8 cellular contexts compared by ENCODE assay signal in genomic region chr9:136225748-136226679, GRCh38. TPM values are rescaled to one million over a fixed set of nuclear protein-coding genes. Genes with fewer than 3 reads are reported as not detected.
DNase-seq lines count a peak whose midpoint lies in the region; ATAC-seq and TF ChIP-seq lines count a peak whose summit lies in the region.

No MANE protein-coding gene starts in this region.

- DNase-seq in G401 (ENCODE audit: low spot score) (peak; percentile 61), HuH-7.5 (ENCODE audit: low spot score) (peak; percentile 96), SW480 (ENCODE audit: low spot score) (peak; percentile 39), ascending aorta (ENCODE audit: low spot score in 2 of 2) (no peak), iris pigment epithelial cell (ENCODE audit: low read depth) (peak; percentile 45), NCI-H187 treated with DMSO at 0.1 percent for 48 hours (lab: John Stamatoyannopoulos, UW) (no peak)
- peak; percentile 62 to 70 for DNase-seq in stimulated activated CD4-positive, alpha-beta T cell treated with anti-CD3 and anti-CD28 coated beads, Interleukin-4, amount 100 ng/mL, for 48 hours (ENCODE audit: low read depth in 2 of 2)

- no peaks in the 10 kb centered on the region for H3K4me1 ChIP-seq in ascending aorta

- no peak overlapping the region for H3K27ac ChIP-seq in ascending aorta

- peaks cover 0 to 27% of the 10 kb centered on the region in 2 donors for H3K36me3 ChIP-seq in ascending aorta

- H3K9me3 ChIP-seq in ascending aorta: no peaks in the 10 kb centered on the region

- intact Hi-C loops in ascending aorta (cut with DNase I): no loop called here

- ATAC-seq in GM21423 (IDR thresholded peaks at IDR 0.05; ENCODE audit: unreplicated experiment): peak; percentile 55

- TF ChIP-seq CTCF in ascending aorta (IDR thresholded peaks at IDR 0.05): peak; percentile 22 to 64 (median 61)

- H3K27me3 ChIP-seq in ascending aorta: no peaks in the 10 kb centered on the region

- in situ Hi-C loops in G401 (cut with HindIII; ENCODE audit: low sequenced_read_pairs): no loop called here

- H3K4me3 ChIP-seq in ascending aorta: no peak overlapping the region

RNA-seq across cellular contexts. Expression of gene QSOX2, which starts 19.6 kb away (rescaled TPM):
- total RNA-seq in G401 (2014; rRNA removed; shearing (Covaris generic)): 9.0 and 13.7 TPM in 2 replicates
- total RNA-seq in ascending aorta: 3.7 TPM

RNA-seq across cellular contexts. Expression of gene LHX3, which starts 21.1 kb away (rescaled TPM):
- not detected in 2 replicates for total RNA-seq in G401 (2014; rRNA removed; shearing (Covaris generic))
- not detected for total RNA-seq in ascending aorta

Comparison
In these comparisons a context has a peak if more than half of its experiments do, and no peak if none do; other contexts are left out.
1. DNase-seq: peak in G401 (single experiment), HuH-7.5 (single experiment), SW480 (single experiment), iris pigment epithelial cell (single experiment) and stimulated activated CD4-positive, alpha-beta T cell treated with anti-CD3 and anti-CD28 coated beads, Interleukin-4, amount 100 ng/mL, for 48 hours (2 of 2); none in ascending aorta (0 of 2) and NCI-H187 treated with DMSO at 0.1 percent for 48 hours (single experiment).